9 cellular contexts compared by ENCODE assay signal in genomic region chr10:92544296-92544695, GRCh38. TPM values are rescaled to one million over a fixed set of nuclear protein-coding genes. Genes with fewer than 3 reads are reported as not detected.
DNase-seq lines count a peak whose midpoint lies in the region; ATAC-seq and TF ChIP-seq lines count a peak whose summit lies in the region.
"Had no signal": no experiment of that assay in that cellular context is flagged by ENCODE, and none has a peak within 500 bp of the region (broad histone marks: within the 10 kb centered on the region; RNA-seq: fewer than 3 reads in every experiment).

No MANE protein-coding gene starts in this region.

- H3K27ac ChIP-seq in HUES6 (ENCODE audit: low read depth, low read length) (no peak overlapping the region), hepatocyte (no peak overlapping the region), coronary artery (no peak overlapping the region)
- H3K27ac ChIP-seq: neural progenitor cell had no signal

- H3K4me3 ChIP-seq in HUES6 (ENCODE audit: low read depth, low read length) (peak overlapping the region; percentile 15; the same call in 1 of the 2 replicates), hepatocyte (no peak overlapping the region), coronary artery (no peak overlapping the region)
- H3K4me3 ChIP-seq: neural progenitor cell had no signal

- ATAC-seq in GM18858 (IDR thresholded peaks at IDR 0.05; ENCODE audit: unreplicated experiment) (no peak), HG03565 (IDR thresholded peaks at IDR 0.05; ENCODE audit: unreplicated experiment) (no peak)

- H3K4me1 ChIP-seq in HUES6 (ENCODE audit: control insufficient read depth, insufficient read depth, low read length), result peaks cover 25% of the 10 kb centered on the region
- no peaks in the 10 kb centered on the region for H3K4me1 ChIP-seq in hepatocyte (ENCODE audit: insufficient read depth)
- H3K4me1 ChIP-seq: neural progenitor cell had no signal

- no peak overlapping the region for H3K9ac ChIP-seq in HUES6 (ENCODE audit: low read length)
- H3K9ac ChIP-seq: neural progenitor cell had no signal

- 77% methylated on average over 3 of the region's 3 CpGs for WGBS in hepatocyte (ENCODE audit: low lambda C conversion rate, missing lambda C conversion rate)

- TF ChIP-seq CTCF in hepatocyte (IDR thresholded peaks at IDR 0.05; ENCODE audit: poor library complexity), result no peak
- no peak for TF ChIP-seq CTCF in coronary artery (IDR thresholded peaks at IDR 0.05)

- no peak overlapping the region for H2AFZ ChIP-seq in hepatocyte
- H2AFZ ChIP-seq: neural progenitor cell had no signal

- no peaks in the 10 kb centered on the region for H3K9me2 ChIP-seq in hepatocyte (replicated peaks; ENCODE audit: insufficient read depth)

- no peaks in the 10 kb centered on the region for H3K9me3 ChIP-seq in HUES6 (ENCODE audit: control insufficient read depth, insufficient read depth, low read depth, low read length)
- H3K9me3 ChIP-seq in hepatocyte (ENCODE audit: low read depth), result no peaks in the 10 kb centered on the region

- H3K27me3 ChIP-seq in HUES6 (ENCODE audit: control insufficient read depth, insufficient read depth, low read length) (no peaks in the 10 kb centered on the region), hepatocyte (no peaks in the 10 kb centered on the region)
- H3K27me3 ChIP-seq: neural progenitor cell had no signal

- H3K4me2 ChIP-seq in hepatocyte, result no peak overlapping the region
- H3K4me2 ChIP-seq: neural progenitor cell had no signal

- H4K20me1 ChIP-seq in hepatocyte (ENCODE audit: insufficient read depth, poor library complexity, severe bottlenecking), result peaks cover 3% of the 10 kb centered on the region

- peaks cover 55% of the 10 kb centered on the region for H3K79me2 ChIP-seq in hepatocyte

- H3K36me3 ChIP-seq in HUES6 (ENCODE audit: control insufficient read depth, insufficient read depth, low read length) (no peaks in the 10 kb centered on the region), hepatocyte (replicated peaks; ENCODE audit: insufficient read depth, low read depth) (no peaks in the 10 kb centered on the region)
- H3K36me3 ChIP-seq: neural progenitor cell had no signal

- DNase-seq in ELF-1 (ENCODE audit: low read depth, low spot score) (peak; percentile 59), SKM-1 (lab: John Stamatoyannopoulos, UW; ENCODE audit: unreplicated experiment) (peak; percentile 85), iPS-NIHi11 (ENCODE audit: low spot score) (peak; percentile 21), hepatocyte (ENCODE audit: low spot score) (no peak), coronary artery (ENCODE audit: low spot score) (no peak)

RNA-seq across cellular contexts. Expression of gene IDE, which starts 29.6 kb away (rescaled TPM):
- 35.9 and 39.7 TPM in 2 replicates for total RNA-seq in hepatocyte
- polyA plus RNA-seq in hepatocyte, result 15.1 and 16.6 TPM in 2 replicates

RNA-seq across cellular contexts. Expression of gene KIF11, which starts 48.6 kb away (rescaled TPM):
- 7.9 and 9.2 TPM in 2 replicates for total RNA-seq in hepatocyte
- 3.2 and 5.1 TPM in 2 replicates for polyA plus RNA-seq in hepatocyte

Comparison
In these comparisons a context has a peak if more than half of its experiments do, and no peak if none do; other contexts are left out.
1. DNase-seq: peak in ELF-1 (single experiment), SKM-1 (single experiment) and iPS-NIHi11 (single experiment); none in hepatocyte (single experiment) and coronary artery (single experiment).